ENCODE assay signal across 8 cellular contexts in the genomic region with DNA sequence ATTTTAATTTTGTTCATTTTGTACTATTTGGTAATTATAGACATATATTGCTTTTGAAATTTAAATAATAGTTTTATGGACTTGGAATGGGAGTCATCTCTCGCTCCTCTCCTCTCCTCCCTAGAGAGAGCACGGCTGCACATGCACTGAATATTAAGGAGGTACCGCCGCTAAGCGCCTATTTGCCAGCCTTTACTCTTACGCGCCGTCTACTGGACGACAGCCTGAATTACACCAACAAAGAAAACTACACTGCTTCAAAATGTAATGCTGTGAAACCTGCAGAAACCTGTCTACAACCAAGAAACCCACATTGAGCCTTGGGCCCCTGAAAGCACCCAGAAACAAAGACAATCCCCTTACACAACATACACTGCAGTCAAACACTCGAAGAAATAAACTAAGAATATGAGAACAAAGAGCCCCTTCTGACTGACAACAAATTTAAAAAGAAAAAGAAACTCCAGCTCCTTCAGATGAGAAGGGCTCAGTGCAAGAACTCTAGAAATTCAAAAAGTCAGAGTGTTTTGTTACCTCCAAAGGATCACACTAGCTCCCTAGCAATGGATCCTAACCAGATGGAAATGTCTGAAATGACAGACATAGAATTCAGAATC.
DNase-seq lines count a peak whose midpoint lies in the region; ATAC-seq, FAIRE-seq and TF ChIP-seq lines count a peak whose summit lies in the region.

No MANE protein-coding gene starts in this region.

- peak; percentile 64 for TF ChIP-seq RAD21 in SK-N-SH (IDR thresholded peaks at IDR 0.05; ENCODE audit: low read length)

- H3K27me3 ChIP-seq in SK-N-SH (ENCODE audit: insufficient read depth), result no peaks in the 10 kb centered on the region
- H3K27me3 ChIP-seq in right atrium auricular region, result no peaks in the 10 kb centered on the region

- H3K9me2 ChIP-seq in SK-N-SH, result no peaks in the 10 kb centered on the region

- H2AFZ ChIP-seq in SK-N-SH (ENCODE audit: low read depth), result no peak overlapping the region

- TF ChIP-seq EP300 in SK-N-SH (IDR thresholded peaks at IDR 0.05; ENCODE audit: borderline replicate concordance in 1 of 2, low read depth in 1 of 2, low read length in 1 of 2), result no peak

- H3K36me3 ChIP-seq in SK-N-SH (replicated peaks in 1 of 2; ENCODE audit: control insufficient read depth in 1 of 2, insufficient read depth in 2 of 2, low read length in 1 of 2) (no peaks in the 10 kb centered on the region), kidney (ENCODE audit: control insufficient read depth in 1 of 2, insufficient read depth in 2 of 2, low read length in 2 of 2) (no peaks in the 10 kb centered on the region), right atrium auricular region (no peaks in the 10 kb centered on the region)

- H3K4me2 ChIP-seq in SK-N-SH, result no peak overlapping the region

- no peaks in the 10 kb centered on the region for H3K9me3 ChIP-seq in SK-N-SH
- H3K9me3 ChIP-seq in kidney (ENCODE audit: control insufficient read depth in 1 of 2, low read length in 2 of 2), result no peaks in the 10 kb centered on the region
- H3K9me3 ChIP-seq in right atrium auricular region, result no peaks in the 10 kb centered on the region

- WGBS in SK-N-SH (ENCODE audit: low lambda C conversion rate), result 33% methylated on average over 10 of the region's 10 CpGs

- H3K4me3 ChIP-seq in HFF-Myc (replicated peaks; ENCODE audit: low read depth, low read length) (no peak overlapping the region), SK-N-SH (ENCODE audit: low read depth in 2 of 2, low read length in 1 of 2) (no peak overlapping the region; a peak in 1 of 4 replicates), kidney (ENCODE audit: low read length in 2 of 2) (no peak overlapping the region), right atrium auricular region (no peak overlapping the region)

- H3K27ac ChIP-seq in SK-N-SH (ENCODE audit: low read depth in 2 of 2, low read length in 1 of 2) (no peak overlapping the region), kidney (ENCODE audit: low read depth in 2 of 2, low read length in 2 of 2) (no peak overlapping the region), right atrium auricular region (no peak overlapping the region)

- H3F3A ChIP-seq in SK-N-SH (replicated peaks; ENCODE audit: insufficient read depth), result no peaks in the 10 kb centered on the region

- H3K4me1 ChIP-seq in SK-N-SH (ENCODE audit: control insufficient read depth in 1 of 2, insufficient read depth in 2 of 2, low read depth in 1 of 2, low read length in 1 of 2) (no peaks in the 10 kb centered on the region), kidney (ENCODE audit: control insufficient read depth in 1 of 2, insufficient read depth in 1 of 2, low read depth in 1 of 2, low read length in 2 of 2) (no peaks in the 10 kb centered on the region), right atrium auricular region (no peaks in the 10 kb centered on the region)

- intact Hi-C loops in kidney (cut with DNase I), result no loop called here

- no peak overlapping the region for H3K9ac ChIP-seq in SK-N-SH
- no peak overlapping the region for H3K9ac ChIP-seq in kidney (ENCODE audit: low read length in 2 of 2)

- peak; percentile 36 for TF ChIP-seq CTCF in HFF-Myc (IDR thresholded peaks at IDR 0.05; ENCODE audit: low read depth, low read length, missing control alignments)
- peak; percentile 68 for TF ChIP-seq CTCF in SK-N-SH (IDR thresholded peaks at IDR 0.05)
- peak; percentile 83 for TF ChIP-seq CTCF in kidney (IDR thresholded peaks at IDR 0.05; ENCODE audit: borderline replicate concordance, extremely low read depth, insufficient read depth)
- no peak for TF ChIP-seq CTCF in right atrium auricular region (IDR thresholded peaks at IDR 0.05)

- FAIRE-seq in kidney (lab: Jason Lieb, UNC), result no peak

- POLR2A ChIA-PET in SK-N-SH (lab: Yijun Ruan, JAX), result no interaction called here

- DNase-seq in COR-L47 (lab: John Stamatoyannopoulos, UW), result peak; percentile 18
- no peak for DNase-seq in HFF-Myc (ENCODE audit: extremely low read depth, low read depth)
- DNase-seq in SK-N-SH, result peak; percentile 44
- no peak for DNase-seq in kidney
- DNase-seq in NCI-H1930 (lab: John Stamatoyannopoulos, UW), result no peak
- no peak for DNase-seq in right atrium auricular region (ENCODE audit: low spot score)
- DNase-seq in inferior parietal cortex (ENCODE audit: extremely low spot score), result no peak

- CTCF ChIA-PET in SK-N-SH (lab: Yijun Ruan, JAX), result interaction anchor here (0.6 to 1.7 kb wide), 10 partner anchors 8 to 415 kb away, joined by 3 to 10 read pairs (median 3); no protein-coding TSS in a partner anchor

- H3K79me2 ChIP-seq in SK-N-SH (ENCODE audit: insufficient read depth), result no peaks in the 10 kb centered on the region

- no peaks in the 10 kb centered on the region for H4K20me1 ChIP-seq in SK-N-SH (ENCODE audit: insufficient read depth)

- ATAC-seq in GM18858 (IDR thresholded peaks at IDR 0.05; ENCODE audit: unreplicated experiment), result no peak

TF ChIP-seq in SK-N-SH, 30 proteins besides CTCF, POLR2A, EP300 and RAD21:
- TF ChIP-seq, protein P1, sequence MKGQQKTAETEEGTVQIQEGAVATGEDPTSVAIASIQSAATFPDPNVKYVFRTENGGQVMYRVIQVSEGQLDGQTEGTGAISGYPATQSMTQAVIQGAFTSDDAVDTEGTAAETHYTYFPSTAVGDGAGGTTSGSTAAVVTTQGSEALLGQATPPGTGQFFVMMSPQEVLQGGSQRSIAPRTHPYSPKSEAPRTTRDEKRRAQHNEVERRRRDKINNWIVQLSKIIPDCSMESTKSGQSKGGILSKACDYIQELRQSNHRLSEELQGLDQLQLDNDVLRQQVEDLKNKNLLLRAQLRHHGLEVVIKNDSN (IDR thresholded peaks at IDR 0.05; ENCODE audit: borderline replicate concordance, low read depth), result no peak
- peak; percentile 62 for TF ChIP-seq SMC3 (IDR thresholded peaks at IDR 0.05; ENCODE audit: low read depth, low read length)

Comparison
In these comparisons a context has a peak if more than half of its experiments do, and no peak if none do; other contexts are left out.
1. DNase-seq: peak in COR-L47 (single experiment) and SK-N-SH (single experiment); none in HFF-Myc (single experiment), kidney (single experiment), NCI-H1930 (0 of 2), right atrium auricular region (single experiment) and inferior parietal cortex (single experiment).
2. CTCF ChIP-seq: peak in HFF-Myc (single experiment), SK-N-SH (single experiment) and kidney (single experiment); none in right atrium auricular region (0 of 2).